ENCODE assay signal across 9 cellular contexts in the genomic region with DNA sequence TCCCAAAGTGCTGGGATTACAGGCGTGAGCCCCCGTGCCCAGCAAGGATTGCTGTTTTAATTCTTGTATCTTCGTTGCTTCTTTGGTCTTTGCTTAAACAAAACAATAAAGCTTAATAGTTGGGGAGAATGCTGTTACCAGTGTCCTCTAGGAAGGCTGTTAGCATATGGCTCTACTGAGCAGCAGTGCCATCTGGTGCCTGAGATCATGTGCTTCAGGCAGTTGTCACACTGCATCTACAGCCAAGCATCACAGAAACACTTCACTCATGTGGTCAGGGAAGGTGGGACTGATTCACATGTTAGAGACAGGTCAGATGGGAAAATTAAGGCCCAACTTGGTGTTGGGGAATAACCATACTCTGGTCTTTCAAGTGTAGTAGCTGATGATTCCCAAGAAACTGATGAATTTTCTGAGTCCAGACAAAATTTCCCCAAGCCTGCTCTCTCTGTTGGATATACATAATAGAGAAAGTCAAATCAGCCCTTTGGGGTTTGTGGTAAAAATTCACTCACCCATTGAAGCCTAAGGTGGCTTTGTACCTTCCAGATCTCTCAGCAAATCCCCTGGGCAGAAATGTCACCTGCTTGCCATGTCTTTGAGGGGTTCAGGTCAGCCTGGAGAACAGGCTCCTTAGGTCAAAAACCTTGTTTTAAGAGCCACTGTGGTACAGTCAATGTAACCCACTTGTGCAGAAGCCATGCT. TPM values are rescaled to one million over a fixed set of nuclear protein-coding genes. Genes with fewer than 3 reads are reported as not detected.
DNase-seq lines count a peak whose midpoint lies in the region; ATAC-seq, FAIRE-seq and TF ChIP-seq lines count a peak whose summit lies in the region.
"Had no signal": no experiment of that assay in that cellular context is flagged by ENCODE, and none has a peak within 500 bp of the region (broad histone marks: within the 10 kb centered on the region; RNA-seq: fewer than 3 reads in every experiment).

No MANE protein-coding gene starts in this region.

- peak; percentile 72 for DNase-seq in DMS 273 treated with DMSO at 0.1 percent for 48 hours (lab: John Stamatoyannopoulos, UW)
- peak; percentile 74 for DNase-seq in LHCN-M2 (ENCODE audit: low read depth)
- peak; percentile 58 for DNase-seq in fibroblast of the aortic adventitia (ENCODE audit: low read depth)
- no peak for DNase-seq in NCI-H2081 treated with DMSO at 0.1 percent for 48 hours (lab: John Stamatoyannopoulos, UW)
- DNase-seq in NOMO-1 treated with DMSO at 0.1 percent for 48 hours (lab: John Stamatoyannopoulos, UW; ENCODE audit: unreplicated experiment) = no peak

- peak; percentile 68 for FAIRE-seq in TTC549 (lab: Jason Lieb, UNC)

- H2AFZ ChIP-seq in parathyroid adenoma = no peak overlapping the region

- no peaks in the 10 kb centered on the region for H3K36me3 ChIP-seq in parathyroid adenoma (ENCODE audit: control insufficient read depth, insufficient read depth, low read length)

- H3K79me2 ChIP-seq in parathyroid adenoma = no peaks in the 10 kb centered on the region

- H3K27me3 ChIP-seq in parathyroid adenoma (ENCODE audit: control insufficient read depth, insufficient read depth, low read length) = no peaks in the 10 kb centered on the region

- no peak overlapping the region for H3K27ac ChIP-seq in parathyroid adenoma

- TF ChIP-seq CTCF in fibroblast of the aortic adventitia (IDR thresholded peaks at IDR 0.05; ENCODE audit: insufficient read depth, low read length) (peak; percentile 52), parathyroid adenoma (IDR thresholded peaks at IDR 0.05) (peak; percentile 22)

- H3K4me2 ChIP-seq in parathyroid adenoma (ENCODE audit: low read length) = no peak overlapping the region

- ATAC-seq in GM19023 (IDR thresholded peaks at IDR 0.05; ENCODE audit: unreplicated experiment) = peak; percentile 76

- no peak overlapping the region for H3K9ac ChIP-seq in parathyroid adenoma

- H3K4me3 ChIP-seq in fibroblast of the aortic adventitia (ENCODE audit: low read depth, low read length) = no peak overlapping the region
- no peak overlapping the region for H3K4me3 ChIP-seq in parathyroid adenoma (ENCODE audit: low read depth, low read length)

- no peaks in the 10 kb centered on the region for H3K9me3 ChIP-seq in parathyroid adenoma (ENCODE audit: control insufficient read depth, low read length)

- H3K4me1 ChIP-seq in parathyroid adenoma = no peaks in the 10 kb centered on the region

RNA-seq across cellular contexts. Expression of a gene that starts 28.4 kb away (rescaled TPM):
- total RNA-seq in LHCN-M2 (2014; rRNA removed) = 16.2 and 22.2 TPM in 2 replicates
- polyA plus RNA-seq in LHCN-M2 (2012) = 22.9 TPM
- 12.0 and 32.3 TPM in 2 replicates for total RNA-seq in fibroblast of the aortic adventitia (ENCODE audit: low replicate concordance)

RNA-seq across cellular contexts. Expression of a gene that starts 43.0 kb away (rescaled TPM):
- total RNA-seq in LHCN-M2 (2014; rRNA removed) (not detected in 2 replicates), fibroblast of the aortic adventitia (ENCODE audit: low replicate concordance) (not detected in 2 replicates)
- polyA plus RNA-seq in LHCN-M2 (2012) = 0.16 TPM
- total RNA-seq: activated CD8-positive, alpha-beta memory T cell treated with anti-CD3 and anti-CD28 coated beads for 36 hours had no signal

RNA-seq across cellular contexts. Expression of a gene that starts 48.3 kb away (rescaled TPM):
- 30.8 and 32.0 TPM in 2 replicates for total RNA-seq in LHCN-M2 (2014; rRNA removed)
- 22.8 TPM for polyA plus RNA-seq in LHCN-M2 (2012)
- 10.1 and 24.7 TPM in 2 replicates for total RNA-seq in fibroblast of the aortic adventitia (ENCODE audit: low replicate concordance)

Comparison
In these comparisons a context has a peak if more than half of its experiments do, and no peak if none do; other contexts are left out.
1. DNase-seq: peak in DMS 273 treated with DMSO at 0.1 percent for 48 hours (single experiment), LHCN-M2 (single experiment) and fibroblast of the aortic adventitia (single experiment); none in NCI-H2081 treated with DMSO at 0.1 percent for 48 hours (single experiment) and NOMO-1 treated with DMSO at 0.1 percent for 48 hours (single experiment).